13 cellular contexts compared by ENCODE assay signal in the genomic region with DNA sequence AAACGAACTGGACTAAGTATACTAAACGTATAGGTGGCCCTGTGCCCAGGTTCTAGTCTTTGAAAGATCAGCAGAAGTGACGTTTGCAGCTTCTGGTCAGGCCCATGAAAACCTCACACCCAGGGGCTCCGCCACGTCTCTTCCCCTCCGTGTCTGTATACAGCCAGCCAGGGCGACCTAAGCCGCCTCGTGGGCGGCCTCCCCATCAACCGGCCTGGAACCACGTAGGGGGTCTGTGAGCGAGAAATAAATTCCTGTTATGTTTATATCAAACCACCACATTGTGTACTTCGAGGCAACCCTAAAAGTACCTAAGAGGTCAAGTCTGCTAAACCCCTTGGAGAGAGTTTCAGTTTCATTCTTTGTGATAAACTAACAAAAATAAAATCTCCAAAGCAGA. TPM values are rescaled to one million over a fixed set of nuclear protein-coding genes. Genes with fewer than 3 reads are reported as not detected.
A peak's percentile ranks its signal among the peaks of the same experiment; 100 is the strongest.
DNase-seq lines count a peak whose midpoint lies in the region; ATAC-seq and TF ChIP-seq lines count a peak whose summit lies in the region.
"Had no signal": no experiment of that assay in that cellular context is flagged by ENCODE, and none has a peak within 500 bp of the region (broad histone marks: within the 10 kb centered on the region; RNA-seq: fewer than 3 reads in every experiment).

No MANE protein-coding gene starts in this region.

- no peaks in the 10 kb centered on the region for H3K27me3 Mint-ChIP-seq in natural killer cell treated with Interleukin-12 subunit alpha and Interleukin-12 subunit beta and Interleukin-15 and Interleukin-18, amount 100 ng/mL, for 72 hours

- H3K27ac ChIP-seq in heart right ventricle (peak overlapping the region in 6 of 10 donors; percentile 5 to 78 (median 46)), cingulate gyrus (ENCODE audit: low read depth, low read length) (peak overlapping the region; percentile 65), aorta (ENCODE audit: low read depth in 1 of 2, low read length in 2 of 2) (peak overlapping the region; percentile 31 to 94)
- H3K27ac ChIP-seq: SK-N-MC had no signal

- H3K4me1 ChIP-seq in heart right ventricle, result peaks cover 7 to 43% (median 24%) of the 10 kb centered on the region in 9 donors
- H3K4me1 ChIP-seq in aorta (ENCODE audit: control insufficient read depth in 1 of 2, insufficient read depth in 2 of 2, low read length in 2 of 2), result peaks cover 2 to 5% of the 10 kb centered on the region in 2 donors

- H3K27ac Mint-ChIP-seq in natural killer cell treated with Interleukin-12 subunit alpha and Interleukin-12 subunit beta and Interleukin-15 and Interleukin-18, amount 100 ng/mL, for 72 hours, result peak overlapping the region; percentile 60 to 90

- no peak for DNase-seq in heart right ventricle
- no peak for DNase-seq in left ventricle myocardium superior
- DNase-seq in natural killer cell treated with Interleukin-12 subunit alpha and Interleukin-12 subunit beta and Interleukin-15 and Interleukin-18, amount 100 ng/mL, for 72 hours (ENCODE audit: low spot score), result no peak
- no peak for DNase-seq in aorta
- no peak for DNase-seq in AG20443 (ENCODE audit: low spot score)
- DNase-seq: BE2C; central memory CD4-positive, alpha-beta T cell; NCI-H510A; stimulated activated CD4-positive, alpha-beta T cell treated with anti-CD3 and anti-CD28 coated beads, Interleukin-1b, Interleukin-23, amount 100 ng/mL, for 48 hours had no signal

- peak overlapping the region; percentile 75 for H3K4me3 Mint-ChIP-seq in natural killer cell treated with Interleukin-12 subunit alpha and Interleukin-12 subunit beta and Interleukin-15 and Interleukin-18, amount 100 ng/mL, for 72 hours

- WGBS in heart right ventricle, 2 donors, result 70 to 78% methylated on average over 14 of the region's 14 CpGs
- 13 to 18% methylated on average over 14 of the region's 14 CpGs for WGBS in aorta, 2 donors

- H3K4me1 Mint-ChIP-seq in natural killer cell treated with Interleukin-12 subunit alpha and Interleukin-12 subunit beta and Interleukin-15 and Interleukin-18, amount 100 ng/mL, for 72 hours (ENCODE audit: low read depth in 2 of 2), result peaks cover 20 to 22% of the 10 kb centered on the region in 2 donors

- ATAC-seq in heart right ventricle, result no peak
- no peak for ATAC-seq in left ventricle myocardium superior
- ATAC-seq in natural killer cell treated with Interleukin-12 subunit alpha and Interleukin-12 subunit beta and Interleukin-15 and Interleukin-18, amount 100 ng/mL, for 72 hours, result peak; percentile 60 to 64
- no peak for ATAC-seq in aorta (ENCODE audit: low FRiP score)
- ATAC-seq in HG02571 (IDR thresholded peaks at IDR 0.05; ENCODE audit: unreplicated experiment), result no peak
- ATAC-seq in GM18498 (IDR thresholded peaks at IDR 0.05; ENCODE audit: unreplicated experiment), result no peak

- H3K36me3 Mint-ChIP-seq in natural killer cell treated with Interleukin-12 subunit alpha and Interleukin-12 subunit beta and Interleukin-15 and Interleukin-18, amount 100 ng/mL, for 72 hours, result peaks cover 7% of the 10 kb centered on the region

- H3K9me3 ChIP-seq in heart right ventricle, result no peaks in the 10 kb centered on the region
- H3K9me3 ChIP-seq in aorta (ENCODE audit: control insufficient read depth, low read length), result no peaks in the 10 kb centered on the region
- H3K9me3 ChIP-seq: BE2C had no signal

- TF ChIP-seq CTCF in heart right ventricle (IDR thresholded peaks at IDR 0.05), result no peak

- H3K9me3 Mint-ChIP-seq in natural killer cell treated with Interleukin-12 subunit alpha and Interleukin-12 subunit beta and Interleukin-15 and Interleukin-18, amount 100 ng/mL, for 72 hours, result no peaks in the 10 kb centered on the region

- H3K4me3 ChIP-seq in heart right ventricle (no peak overlapping the region), aorta (ENCODE audit: low read length in 2 of 2) (no peak overlapping the region)
- H3K4me3 ChIP-seq: SK-N-MC had no signal

- intact Hi-C loops in heart right ventricle (cut with DNase I), result no loop called here
- intact Hi-C loops in left ventricle myocardium superior (cut with micrococcal nuclease), result no loop called here
- intact Hi-C loops in aorta (cut with DNase I), result no loop called here

- no peaks in the 10 kb centered on the region for H3K27me3 ChIP-seq in heart right ventricle
- H3K27me3 ChIP-seq in aorta (ENCODE audit: control insufficient read depth in 1 of 2, insufficient read depth in 2 of 2, low read length in 1 of 2), result no peaks in the 10 kb centered on the region
- H3K27me3 ChIP-seq: BE2C had no signal

- H3K36me3 ChIP-seq in heart right ventricle (peaks cover 0 to 24% (median 0%) of the 10 kb centered on the region in 9 donors), aorta (ENCODE audit: control insufficient read depth in 1 of 2, insufficient read depth in 2 of 2, low read length in 1 of 2) (no peaks in the 10 kb centered on the region)

RNA-seq across cellular contexts. Expression of a gene that starts 6.8 kb away (rescaled TPM):
- total RNA-seq in heart right ventricle (10 to 100 TPM in 1 of 10 donors, 1 to 10 TPM in 4, under 1 TPM in 5; 0.33 to 12.7 (median 0.91) TPM), left ventricle myocardium superior (2.1 TPM), aorta (1 to 10 TPM; 2.4 to 3.8 TPM)
- polyA plus RNA-seq in heart right ventricle (1 to 10 TPM; 1.6 to 2.6 TPM), aorta (1 to 10 TPM; 1.1 to 2.7 TPM)
- 100 to 1,000 TPM in 1 of 2 donors, 10 to 100 TPM in 1; 66.8 to 138 TPM for total RNA-seq in natural killer cell treated with Interleukin-12 subunit alpha and Interleukin-12 subunit beta and Interleukin-15 and Interleukin-18, amount 100 ng/mL, for 72 hours

RNA-seq across cellular contexts. Expression of a gene that starts 7.1 kb away (rescaled TPM):
- 10 to 100 TPM; 23.7 to 42.4 (median 28.7) TPM for total RNA-seq in heart right ventricle
- polyA plus RNA-seq in heart right ventricle, result 10 to 100 TPM; 13.0 to 17.3 TPM
- 45.0 TPM for total RNA-seq in left ventricle myocardium superior
- total RNA-seq in natural killer cell treated with Interleukin-12 subunit alpha and Interleukin-12 subunit beta and Interleukin-15 and Interleukin-18, amount 100 ng/mL, for 72 hours, result 10 to 100 TPM; 17.0 to 49.7 TPM
- 10 to 100 TPM; 18.1 to 36.5 TPM for total RNA-seq in aorta
- 10 to 100 TPM; 22.2 to 45.4 TPM for polyA plus RNA-seq in aorta

RNA-seq across cellular contexts. Expression of a gene that starts 11.7 kb away (rescaled TPM):
- total RNA-seq in heart right ventricle (100 to 1,000 TPM; 102 to 184 (median 116) TPM), left ventricle myocardium superior (120 TPM), aorta (10 to 100 TPM; 67.7 to 69.9 TPM)
- polyA plus RNA-seq in heart right ventricle (100 to 1,000 TPM in 1 of 2 donors, 10 to 100 TPM in 1; 92.8 to 200 TPM), aorta (10 to 100 TPM; 49.0 to 91.9 TPM)
- total RNA-seq in natural killer cell treated with Interleukin-12 subunit alpha and Interleukin-12 subunit beta and Interleukin-15 and Interleukin-18, amount 100 ng/mL, for 72 hours, result 100 to 1,000 TPM in 1 of 2 donors, 10 to 100 TPM in 1; 84.9 to 120 TPM

RNA-seq across cellular contexts. Expression of a gene that starts 33.9 kb away (rescaled TPM):
- total RNA-seq in heart right ventricle, result under 1 TPM in 1 of 10 donors, not detected in 9; 0.11 TPM
- not detected for polyA plus RNA-seq in heart right ventricle
- not detected for total RNA-seq in left ventricle myocardium superior
- not detected for total RNA-seq in natural killer cell treated with Interleukin-12 subunit alpha and Interleukin-12 subunit beta and Interleukin-15 and Interleukin-18, amount 100 ng/mL, for 72 hours
- total RNA-seq in aorta, result not detected
- under 1 TPM in 1 of 2 donors, not detected in 1; 0.13 TPM for polyA plus RNA-seq in aorta

RNA-seq across cellular contexts. Expression of a gene that starts 34.0 kb away (rescaled TPM):
- total RNA-seq in heart right ventricle (1 to 10 TPM in 3 of 10 donors, under 1 TPM in 5, not detected in 2; 0.13 to 7.6 (median 0.79) TPM), left ventricle myocardium superior (0.69 TPM), aorta (1 to 10 TPM in 1 of 2 donors, under 1 TPM in 1; 0.65 to 2.8 TPM)
- polyA plus RNA-seq in heart right ventricle (under 1 TPM; 0.22 to 0.28 TPM), aorta (1 to 10 TPM in 1 of 2 donors, under 1 TPM in 1; 0.10 to 3.4 TPM)
- total RNA-seq in natural killer cell treated with Interleukin-12 subunit alpha and Interleukin-12 subunit beta and Interleukin-15 and Interleukin-18, amount 100 ng/mL, for 72 hours, result 100 to 1,000 TPM in 1 of 2 donors, 10 to 100 TPM in 1; 42.4 to 100 TPM

Comparison
In these comparisons a context has a peak if more than half of its experiments do, and no peak if none do; other contexts are left out.
1. ATAC-seq: peak in natural killer cell treated with Interleukin-12 subunit alpha and Interleukin-12 subunit beta and Interleukin-15 and Interleukin-18, amount 100 ng/mL, for 72 hours (2 of 2); none in heart right ventricle (0 of 8), left ventricle myocardium superior (single experiment), aorta (single experiment), HG02571 (single experiment) and GM18498 (single experiment).
2. RNA of a gene that starts 6.8 kb away (total RNA-seq): 66.8 to 138 TPM in natural killer cell treated with Interleukin-12 subunit alpha and Interleukin-12 subunit beta and Interleukin-15 and Interleukin-18, amount 100 ng/mL, for 72 hours; 2.4 to 3.8 TPM in aorta, 2.1 TPM in left ventricle myocardium superior (single experiment) and 0.33 to 12.7 TPM in heart right ventricle; every median in the first group is over 4 times any median in the second.
3. Peak in every context shown above with its lines, with median percentiles within 50 percentile points of each other: H3K27ac ChIP-seq.